15 cellular contexts compared by ENCODE assay signal in genomic region chr15:99605490-99605931, GRCh38. TPM values are rescaled to one million over a fixed set of nuclear protein-coding genes. Genes with fewer than 3 reads are reported as not detected.
A peak's percentile ranks its signal among the peaks of the same experiment; 100 is the strongest.
DNase-seq lines count a peak whose midpoint lies in the region; ATAC-seq, FAIRE-seq and TF ChIP-seq lines count a peak whose summit lies in the region.
"Had no signal": no experiment of that assay in that cellular context is flagged by ENCODE, and none has a peak within 500 bp of the region (broad histone marks: within the 10 kb centered on the region; RNA-seq: fewer than 3 reads in every experiment).

No MANE protein-coding gene starts in this region.

- intact Hi-C loops in esophagus squamous epithelium (cut with DNase I) = no loop called here

- peak; percentile 82 for FAIRE-seq in GM19239 (lab: Jason Lieb, UNC)
- FAIRE-seq: H1, K562 had no signal

- 34 to 35% methylated on average over 5 to 6 of the region's 6 CpGs for WGBS in esophagus squamous epithelium, 2 donors

- peak overlapping the region; percentile 81 for H3K27ac Mint-ChIP-seq in osteocyte (ENCODE audit: unreplicated experiment)
- H3K27ac Mint-ChIP-seq: activated CD4-positive, alpha-beta T cell treated with anti-CD3 and anti-CD28 coated beads, Interleukin-2, amount 10 ng/mL, durations not matched to agents 7 days and 5 days had no signal

- H3K9me3 ChIP-seq in RWPE2 (ENCODE audit: severe bottlenecking) (no peaks in the 10 kb centered on the region), esophagus squamous epithelium (no peaks in the 10 kb centered on the region)
- H3K9me3 ChIP-seq in effector memory CD4-positive, alpha-beta T cell (ENCODE audit: control insufficient read depth, low read length) = no peaks in the 10 kb centered on the region
- H3K9me3 ChIP-seq: stomach had no signal

- H3K4me1 Mint-ChIP-seq in osteocyte (ENCODE audit: unreplicated experiment) = peaks cover 60% of the 10 kb centered on the region

- no peak overlapping the region for H3K4me3 Mint-ChIP-seq in osteocyte (ENCODE audit: unreplicated experiment)
- H3K4me3 Mint-ChIP-seq: activated CD4-positive, alpha-beta T cell treated with anti-CD3 and anti-CD28 coated beads, Interleukin-2, amount 10 ng/mL, durations not matched to agents 7 days and 5 days had no signal

- peaks cover 2% of the 10 kb centered on the region for H3K9me3 Mint-ChIP-seq in osteocyte (ENCODE audit: unreplicated experiment)
- H3K9me3 Mint-ChIP-seq: activated CD4-positive, alpha-beta T cell treated with anti-CD3 and anti-CD28 coated beads, Interleukin-2, amount 10 ng/mL, durations not matched to agents 7 days and 5 days had no signal

- no peaks in the 10 kb centered on the region for H3K36me3 ChIP-seq in RWPE2 (ENCODE audit: low read depth)
- H3K36me3 ChIP-seq in esophagus squamous epithelium = peaks cover 0 to 6% (median 0%) of the 10 kb centered on the region in 3 donors
- H3K36me3 ChIP-seq in effector memory CD4-positive, alpha-beta T cell (ENCODE audit: control insufficient read depth, insufficient read depth, low read length) = peaks cover 4% of the 10 kb centered on the region

- TF ChIP-seq POLR2A in esophagus squamous epithelium (IDR thresholded peaks at IDR 0.05) = no peak

- H3K36me3 Mint-ChIP-seq in osteocyte (ENCODE audit: unreplicated experiment) = peaks cover 25% of the 10 kb centered on the region

- H3K27me3 ChIP-seq in RWPE2 (ENCODE audit: insufficient read depth, poor library complexity, severe bottlenecking) (no peaks in the 10 kb centered on the region), esophagus squamous epithelium (no peaks in the 10 kb centered on the region)
- no peaks in the 10 kb centered on the region for H3K27me3 ChIP-seq in effector memory CD4-positive, alpha-beta T cell (replicated peaks; ENCODE audit: control insufficient read depth, insufficient read depth, low read length, poor library complexity, severe bottlenecking)
- H3K27me3 ChIP-seq: stomach had no signal

- H3K27ac ChIP-seq in RWPE2 (ENCODE audit: poor library complexity, severe bottlenecking) (peak overlapping the region; percentile 82), esophagus squamous epithelium (peak overlapping the region in 3 of 4 donors; percentile 7 to 57 (median 57))
- H3K27ac ChIP-seq in effector memory CD4-positive, alpha-beta T cell (ENCODE audit: insufficient read depth, low read length, poor library complexity, severe bottlenecking) = no peak overlapping the region
- H3K27ac ChIP-seq: stomach had no signal

- ATAC-seq in RWPE2 (ENCODE audit: low read depth) (peak; percentile 94), HG02642 (IDR thresholded peaks at IDR 0.05; ENCODE audit: poor library complexity, unreplicated experiment) (no peak)
- ATAC-seq: K562, Panc1 had no signal

- H3K4me1 ChIP-seq in RWPE2 (ENCODE audit: insufficient read depth, poor library complexity, severe bottlenecking) (peaks cover 29% of the 10 kb centered on the region), esophagus squamous epithelium (peaks cover 0 to 27% (median 14%) of the 10 kb centered on the region in 3 donors)
- H3K4me1 ChIP-seq in effector memory CD4-positive, alpha-beta T cell (ENCODE audit: control insufficient read depth, insufficient read depth, low read length, poor library complexity, severe bottlenecking) = no peaks in the 10 kb centered on the region

- DNase-seq in GM19239 (ENCODE audit: insufficient read length, low spot score) (no peak), RWPE2 (ENCODE audit: low spot score) (peak; percentile 81), esophagus squamous epithelium (lab: John Stamatoyannopoulos, UW) (no peak), osteocyte (ENCODE audit: extremely low spot score, unreplicated experiment) (no peak)
- DNase-seq in effector memory CD4-positive, alpha-beta T cell = no peak
- no peak for DNase-seq in effector CD4-positive, alpha-beta T cell
- no peak for DNase-seq in stimulated activated CD4-positive, alpha-beta T cell treated with anti-CD3 and anti-CD28 coated beads, Interleukin-4, amount 100 ng/mL, for 1 hour
- DNase-seq: activated CD4-positive, alpha-beta T cell treated with anti-CD3 and anti-CD28 coated beads, Interleukin-2, amount 10 ng/mL, durations not matched to agents 7 days and 5 days; NCI-H146; NCI-H526 treated with DMSO at 0.1 percent for 48 hours; stomach had no signal

- TF ChIP-seq CTCF in RWPE2 (IDR thresholded peaks at IDR 0.05; ENCODE audit: poor library complexity, severe bottlenecking) (no peak), esophagus squamous epithelium (IDR thresholded peaks at IDR 0.05) (no peak), osteocyte (IDR thresholded peaks at IDR 0.05) (no peak)

- H3K27me3 Mint-ChIP-seq in osteocyte (ENCODE audit: unreplicated experiment) = no peaks in the 10 kb centered on the region
- H3K27me3 Mint-ChIP-seq: activated CD4-positive, alpha-beta T cell treated with anti-CD3 and anti-CD28 coated beads, Interleukin-2, amount 10 ng/mL, durations not matched to agents 7 days and 5 days had no signal

- no peak overlapping the region for H3K4me3 ChIP-seq in RWPE2 (ENCODE audit: severe bottlenecking)
- no peak overlapping the region for H3K4me3 ChIP-seq in esophagus squamous epithelium
- H3K4me3 ChIP-seq in effector memory CD4-positive, alpha-beta T cell (ENCODE audit: insufficient read depth, low read depth, low read length, poor library complexity, severe bottlenecking) = no peak overlapping the region
- H3K4me3 ChIP-seq: K562, stomach had no signal

RNA-seq across cellular contexts. Expression of gene MEF2A, which starts 39.7 kb away (rescaled TPM):
- total RNA-seq in esophagus squamous epithelium = 10 to 100 TPM; 16.9 to 47.5 (median 24.3) TPM
- 97.8 and 123 TPM in 2 replicates for total RNA-seq in osteocyte
